ENCODE assay signal across 15 cellular contexts in the genomic region with DNA sequence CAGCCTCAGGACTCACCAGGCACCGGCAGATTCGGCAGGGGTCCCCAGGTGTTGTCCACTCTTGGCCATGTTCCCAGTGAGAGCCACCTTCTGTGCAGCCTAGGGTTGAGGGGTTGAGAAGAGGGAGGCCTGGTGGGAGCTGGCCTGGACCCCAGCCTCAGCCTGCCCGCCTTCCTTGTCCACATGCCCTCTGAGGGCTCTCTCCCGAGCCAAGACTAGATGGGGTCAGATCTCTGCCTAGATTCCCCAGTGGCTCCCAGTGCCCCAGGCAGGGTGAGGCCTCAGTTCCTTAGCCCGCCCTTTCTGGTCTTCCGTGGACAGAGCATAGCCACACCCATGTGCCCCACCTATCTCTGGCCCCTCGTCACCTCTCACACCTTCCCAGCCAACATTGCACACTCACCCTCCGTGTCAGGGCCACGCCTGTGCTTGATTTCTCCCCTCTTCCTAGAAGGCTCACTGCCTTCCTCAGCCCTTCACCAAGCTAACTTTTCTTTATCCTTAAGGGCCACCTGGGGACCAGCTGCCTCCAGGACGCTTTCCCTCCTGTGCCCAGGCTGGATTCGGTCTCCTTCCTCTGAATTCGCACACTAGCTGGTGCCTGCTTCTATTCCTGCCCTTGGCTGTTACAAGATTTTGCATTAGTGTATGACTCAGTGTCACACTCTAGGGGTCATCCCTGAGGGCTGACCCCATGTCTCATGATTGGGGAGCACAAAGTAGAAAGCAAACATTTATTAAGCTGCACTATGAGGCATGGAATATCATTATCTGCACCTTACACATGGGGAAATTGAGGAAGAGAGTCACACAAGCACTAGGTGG. TPM values are rescaled to one million over a fixed set of nuclear protein-coding genes. Genes with fewer than 3 reads are reported as not detected.
DNase-seq lines count a peak whose midpoint lies in the region; ATAC-seq, FAIRE-seq and TF ChIP-seq lines count a peak whose summit lies in the region.
"Had no signal": no experiment of that assay in that cellular context is flagged by ENCODE, and none has a peak within 500 bp of the region (broad histone marks: within the 10 kb centered on the region; RNA-seq: fewer than 3 reads in every experiment).

No MANE protein-coding gene starts in this region.

- TF ChIP-seq CTCF in astrocyte (IDR thresholded peaks at IDR 0.05; ENCODE audit: insufficient read depth, low read depth, low read length) (no peak), upper lobe of right lung (IDR thresholded peaks at IDR 0.05) (no peak)

- H3K27me3 ChIP-seq in astrocyte (ENCODE audit: insufficient read depth, low read length) (peaks cover 4% of the 10 kb centered on the region), upper lobe of right lung (peaks cover 18% of the 10 kb centered on the region)

- H3K36me3 Mint-ChIP-seq in astrocyte (ENCODE audit: low read depth, unreplicated experiment): peaks cover 8% of the 10 kb centered on the region
- H3K36me3 Mint-ChIP-seq: type B pancreatic cell had no signal

- no peak for FAIRE-seq in astrocyte (lab: Jason Lieb, UNC)

- H3K4me1 ChIP-seq in astrocyte (ENCODE audit: insufficient read depth, low read length) (no peaks in the 10 kb centered on the region), upper lobe of right lung (no peaks in the 10 kb centered on the region)

- H3K4me1 Mint-ChIP-seq in astrocyte (ENCODE audit: low read depth, unreplicated experiment): peaks cover 2% of the 10 kb centered on the region
- H3K4me1 Mint-ChIP-seq: activated CD4-positive, alpha-beta memory T cell treated with anti-CD3 and anti-CD28 coated beads, Interleukin-2, amount 10 ng/mL, durations not matched to agents 7 days and 5 days had no signal

- H3K36me3 ChIP-seq in astrocyte (ENCODE audit: insufficient read depth, low read length): no peaks in the 10 kb centered on the region
- no peaks in the 10 kb centered on the region for H3K36me3 ChIP-seq in upper lobe of right lung

- peak overlapping the region; percentile 78 for H3K27ac Mint-ChIP-seq in astrocyte (ENCODE audit: unreplicated experiment)
- H3K27ac Mint-ChIP-seq: activated CD4-positive, alpha-beta memory T cell treated with anti-CD3 and anti-CD28 coated beads, Interleukin-2, amount 10 ng/mL, durations not matched to agents 7 days and 5 days; type B pancreatic cell had no signal

- no peak overlapping the region for H3K9ac ChIP-seq in astrocyte (ENCODE audit: low read length)

- DNase-seq in left cardiac atrium (peak; percentile 12), left ventricle myocardium superior (no peak), astrocyte (ENCODE audit: low read depth) (no peak), islet precursor cell (peak; percentile 42), upper lobe of right lung (peak; percentile 40)
- no peak for DNase-seq in stimulated activated CD4-positive, alpha-beta T cell treated with anti-CD3 and anti-CD28 coated beads, Interleukin-4, amount 100 ng/mL, for 4 hours
- DNase-seq: activated CD4-positive, alpha-beta memory T cell treated with anti-CD3 and anti-CD28 coated beads, Interleukin-2, amount 10 ng/mL, durations not matched to agents 7 days and 5 days; activated naive CD4-positive, alpha-beta T cell treated with Interleukin-2 at 50 U/mL for 16 hours; DMS53; MM.1S; occipital lobe; stimulated activated CD4-positive, alpha-beta T cell treated with anti-CD3 and anti-CD28 coated beads, Interleukin-15, amount 100 ng/mL, for 24 hours had no signal

- no peak overlapping the region for H3K4me3 Mint-ChIP-seq in astrocyte (ENCODE audit: unreplicated experiment)
- H3K4me3 Mint-ChIP-seq: activated CD4-positive, alpha-beta memory T cell treated with anti-CD3 and anti-CD28 coated beads, Interleukin-2, amount 10 ng/mL, durations not matched to agents 7 days and 5 days; type B pancreatic cell had no signal

- H3K9me3 Mint-ChIP-seq in astrocyte (ENCODE audit: unreplicated experiment): peaks cover 9% of the 10 kb centered on the region

- H3K4me2 ChIP-seq in astrocyte (ENCODE audit: low read length): no peak overlapping the region

- H3K9me3 ChIP-seq in astrocyte (ENCODE audit: insufficient read depth, low read depth, low read length): no peaks in the 10 kb centered on the region
- H3K9me3 ChIP-seq in upper lobe of right lung: no peaks in the 10 kb centered on the region

- H3K4me3 ChIP-seq in astrocyte (ENCODE audit: insufficient read depth, low read depth, low read length): no peak overlapping the region
- no peak overlapping the region for H3K4me3 ChIP-seq in upper lobe of right lung

- no peaks in the 10 kb centered on the region for H3K79me2 ChIP-seq in astrocyte (ENCODE audit: insufficient read depth, low read length)

- ATAC-seq in left cardiac atrium: peak in 1 of 2 donors; percentile 9
- ATAC-seq in left ventricle myocardium superior: no peak
- ATAC-seq in upper lobe of right lung: peak; percentile 11
- no peak for ATAC-seq in GM21390 (IDR thresholded peaks at IDR 0.05; ENCODE audit: unreplicated experiment)
- no peak for ATAC-seq in GM19395 (IDR thresholded peaks at IDR 0.05; ENCODE audit: unreplicated experiment)

- peaks cover 35% of the 10 kb centered on the region for H3K27me3 Mint-ChIP-seq in astrocyte (ENCODE audit: low read depth, unreplicated experiment)

- no peaks in the 10 kb centered on the region for H4K20me1 ChIP-seq in astrocyte (ENCODE audit: insufficient read depth, low read length)

- intact Hi-C loops in left cardiac atrium (cut with DNase I) (loop anchor here in 1 of 2 donors (5.0 kb wide), 1 partner anchor 189 kb away; no protein-coding TSS in a partner anchor), left ventricle myocardium superior (cut with micrococcal nuclease) (loop anchor here (10.0 kb wide), 1 partner anchor 202 kb away; no protein-coding TSS in a partner anchor), upper lobe of right lung (cut with DNase I) (no loop called here)

- no peak overlapping the region for H2AFZ ChIP-seq in astrocyte (ENCODE audit: low read depth, low read length)

- H3K27ac ChIP-seq in astrocyte (ENCODE audit: low read depth, low read length): no peak overlapping the region
- no peak overlapping the region for H3K27ac ChIP-seq in upper lobe of right lung

RNA-seq across cellular contexts. Expression of a gene that starts 7.5 kb away (rescaled TPM):
- under 1 TPM; 0.31 to 0.50 TPM for total RNA-seq in left cardiac atrium
- 0.12 TPM for total RNA-seq in left ventricle myocardium superior
- 0.20 and 0.41 TPM in 2 replicates for total RNA-seq in astrocyte
- 1.3 TPM for total RNA-seq in upper lobe of right lung

RNA-seq across cellular contexts. Expression of a gene that starts 34.8 kb away (rescaled TPM):
- total RNA-seq in left cardiac atrium (1 to 10 TPM; 4.6 to 5.6 TPM), left ventricle myocardium superior (2.9 TPM), astrocyte (0.36 TPM in 1 of 2 replicates, not detected in the other), upper lobe of right lung (29.4 TPM)

RNA-seq across cellular contexts. Expression of a gene that starts 40.3 kb away (rescaled TPM):
- total RNA-seq in left cardiac atrium: 100 to 1,000 TPM; 117 to 119 TPM
- 115 TPM for total RNA-seq in left ventricle myocardium superior
- total RNA-seq in astrocyte: 193 TPM in 2 replicates
- total RNA-seq in upper lobe of right lung: 180 TPM

Comparison
In these comparisons a context has a peak if more than half of its experiments do, and no peak if none do; other contexts are left out.
1. DNase-seq: peak in left cardiac atrium (single experiment), islet precursor cell (single experiment) and upper lobe of right lung (single experiment); none in left ventricle myocardium superior (single experiment), astrocyte (single experiment) and stimulated activated CD4-positive, alpha-beta T cell treated with anti-CD3 and anti-CD28 coated beads, Interleukin-4, amount 100 ng/mL, for 4 hours (0 of 2).